In the genomic region with DNA sequence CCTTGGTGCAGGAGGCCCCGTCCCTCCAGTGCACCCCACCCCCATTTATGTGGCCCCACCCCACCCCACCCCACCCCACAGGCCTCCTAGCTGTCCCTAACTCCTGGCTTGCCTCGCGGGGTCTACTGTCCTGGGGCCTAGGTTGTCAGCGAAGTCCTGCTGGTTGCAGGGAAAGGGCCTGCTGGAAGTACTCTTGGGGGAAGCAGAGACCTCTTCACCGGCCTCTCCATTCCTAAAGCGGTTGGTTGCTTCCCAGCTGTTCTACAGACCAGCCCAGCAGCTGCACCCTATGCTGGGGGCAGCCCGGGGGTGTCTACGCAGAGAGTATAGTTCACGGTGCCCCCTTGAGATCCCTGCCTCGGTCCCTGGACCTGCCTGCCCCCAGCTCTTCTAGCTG, we compare ENCODE assay signal across 15 cellular contexts.
"Had no signal": no experiment of that assay in that cellular context is flagged by ENCODE, and none has a peak within 500 bp of the region (broad histone marks: within the 10 kb centered on the region; RNA-seq: fewer than 3 reads in every experiment).

No MANE protein-coding gene starts in this region.

- H3K79me2 ChIP-seq: parathyroid adenoma had no signal

- H3K9me3 ChIP-seq: heart right ventricle, left lung, mucosa of descending colon, neutrophil, tibial artery had no signal

- H2AFZ ChIP-seq: parathyroid adenoma had no signal

- H3K4me3 ChIP-seq: cardiac muscle cell, heart right ventricle, left lung, mucosa of descending colon, tibial artery had no signal

- H3K9ac ChIP-seq: parathyroid adenoma had no signal

- H3K4me1 ChIP-seq: parathyroid adenoma had no signal

- FAIRE-seq: astrocyte had no signal

- H3K27ac ChIP-seq: cardiac muscle cell, neutrophil, parathyroid adenoma, tibial artery had no signal

- H3K27me3 ChIP-seq: cardiac muscle cell, heart right ventricle, left lung, tibial artery had no signal

- H3K36me3 ChIP-seq: cardiac muscle cell, neutrophil had no signal

- DNase-seq: activated CD4-positive, alpha-beta T cell treated with anti-CD3 and anti-CD28 coated beads, Interleukin-2, amount 50 U/mL, for 4 hours; activated CD4-positive, CD25-positive, alpha-beta regulatory T cell treated with anti-CD3 and anti-CD28 coated beads, Interleukin-2, amount 50 U/mL, for 72 hours; activated T-cell treated with anti-CD3 and anti-CD28 coated beads, Interleukin-2, amount 50 U/mL, for 1 hour; T1000 had no signal

- ATAC-seq: naive thymus-derived CD8-positive, alpha-beta T cell; stimulated activated effector memory CD8-positive, alpha-beta T cell treated with anti-CD3 and anti-CD28 coated beads, Interleukin-12 subunit alpha, Interleukin-12 subunit beta, amount 100 ng/mL, for 72 hours; T-cell had no signal
